Comparison of ENCODE assay signal across 15 cellular contexts in genomic region chr15:74752011-74752410, GRCh38. TPM values are rescaled to one million over a fixed set of nuclear protein-coding genes. Genes with fewer than 3 reads are reported as not detected.
A peak's percentile ranks its signal among the peaks of the same experiment; 100 is the strongest.
DNase-seq lines count a peak whose midpoint lies in the region; ATAC-seq and TF ChIP-seq lines count a peak whose summit lies in the region.
"Had no signal": no experiment of that assay in that cellular context is flagged by ENCODE, and none has a peak within 500 bp of the region (broad histone marks: within the 10 kb centered on the region; RNA-seq: fewer than 3 reads in every experiment).

No MANE protein-coding gene starts in this region.

- TF ChIP-seq CTCF in natural killer cell (IDR thresholded peaks at IDR 0.05) (no peak), mesothelial cell of epicardium (IDR thresholded peaks at IDR 0.05; ENCODE audit: unreplicated experiment) (no peak), osteocyte (IDR thresholded peaks at IDR 0.05) (no peak)

- no peaks in the 10 kb centered on the region for H3K4me1 Mint-ChIP-seq in natural killer cell treated with Interleukin-12 subunit alpha and Interleukin-12 subunit beta and Interleukin-15 and Interleukin-18, amount 100 ng/mL, for 72 hours (ENCODE audit: low read depth in 2 of 2)
- H3K4me1 Mint-ChIP-seq in natural killer cell, result no peaks in the 10 kb centered on the region
- H3K4me1 Mint-ChIP-seq in mesothelial cell of epicardium, result peaks cover 10% of the 10 kb centered on the region
- peaks cover 6% of the 10 kb centered on the region for H3K4me1 Mint-ChIP-seq in osteocyte (ENCODE audit: unreplicated experiment)
- H3K4me1 Mint-ChIP-seq: CD8-positive, alpha-beta memory T cell had no signal

- peak overlapping the region in 1 of 2 donors; percentile 21 for H3K27ac Mint-ChIP-seq in natural killer cell treated with Interleukin-12 subunit alpha and Interleukin-12 subunit beta and Interleukin-15 and Interleukin-18, amount 100 ng/mL, for 72 hours
- H3K27ac Mint-ChIP-seq in natural killer cell (no peak overlapping the region), mesothelial cell of epicardium (peak overlapping the region; percentile 70), osteocyte (ENCODE audit: unreplicated experiment) (peak overlapping the region; percentile 28)
- H3K27ac Mint-ChIP-seq: CD8-positive, alpha-beta memory T cell had no signal

- H3K27me3 Mint-ChIP-seq in natural killer cell treated with Interleukin-12 subunit alpha and Interleukin-12 subunit beta and Interleukin-15 and Interleukin-18, amount 100 ng/mL, for 72 hours, result no peaks in the 10 kb centered on the region
- H3K27me3 Mint-ChIP-seq in natural killer cell (ENCODE audit: low read depth in 2 of 2) (no peaks in the 10 kb centered on the region), mesothelial cell of epicardium (ENCODE audit: low read depth) (no peaks in the 10 kb centered on the region), osteocyte (ENCODE audit: unreplicated experiment) (no peaks in the 10 kb centered on the region)

- no peak overlapping the region for H3K4me3 Mint-ChIP-seq in natural killer cell treated with Interleukin-12 subunit alpha and Interleukin-12 subunit beta and Interleukin-15 and Interleukin-18, amount 100 ng/mL, for 72 hours
- H3K4me3 Mint-ChIP-seq in natural killer cell, result no peak overlapping the region
- no peak overlapping the region for H3K4me3 Mint-ChIP-seq in mesothelial cell of epicardium
- no peak overlapping the region for H3K4me3 Mint-ChIP-seq in osteocyte (ENCODE audit: unreplicated experiment)
- H3K4me3 Mint-ChIP-seq: CD8-positive, alpha-beta memory T cell had no signal

- intact Hi-C loops in natural killer cell (cut with micrococcal nuclease), result no loop called here

- no peaks in the 10 kb centered on the region for H3K9me3 Mint-ChIP-seq in natural killer cell treated with Interleukin-12 subunit alpha and Interleukin-12 subunit beta and Interleukin-15 and Interleukin-18, amount 100 ng/mL, for 72 hours
- H3K9me3 Mint-ChIP-seq in natural killer cell (no peaks in the 10 kb centered on the region), mesothelial cell of epicardium (no peaks in the 10 kb centered on the region), osteocyte (ENCODE audit: unreplicated experiment) (no peaks in the 10 kb centered on the region)
- H3K9me3 Mint-ChIP-seq: CD8-positive, alpha-beta memory T cell had no signal

- peak in 1 of 2 donors; percentile 13 for ATAC-seq in natural killer cell treated with Interleukin-12 subunit alpha and Interleukin-12 subunit beta and Interleukin-15 and Interleukin-18, amount 100 ng/mL, for 72 hours
- ATAC-seq in natural killer cell (no peak), HG02759 (IDR thresholded peaks at IDR 0.05; ENCODE audit: unreplicated experiment) (no peak), HG03139 (IDR thresholded peaks at IDR 0.05; ENCODE audit: unreplicated experiment) (no peak), GM21526 (IDR thresholded peaks at IDR 0.05; ENCODE audit: low FRiP score, unreplicated experiment) (no peak)

- no peaks in the 10 kb centered on the region for H3K36me3 Mint-ChIP-seq in natural killer cell treated with Interleukin-12 subunit alpha and Interleukin-12 subunit beta and Interleukin-15 and Interleukin-18, amount 100 ng/mL, for 72 hours
- no peaks in the 10 kb centered on the region for H3K36me3 Mint-ChIP-seq in natural killer cell
- H3K36me3 Mint-ChIP-seq in mesothelial cell of epicardium, result no peaks in the 10 kb centered on the region
- H3K36me3 Mint-ChIP-seq in osteocyte (ENCODE audit: unreplicated experiment), result no peaks in the 10 kb centered on the region
- H3K36me3 Mint-ChIP-seq: CD8-positive, alpha-beta memory T cell had no signal

- peak; percentile 45 for DNase-seq in natural killer cell treated with Interleukin-12 subunit alpha and Interleukin-12 subunit beta and Interleukin-15 and Interleukin-18, amount 100 ng/mL, for 72 hours (ENCODE audit: low spot score)
- DNase-seq in natural killer cell (no peak), mesothelial cell of epicardium (ENCODE audit: low spot score in 2 of 2, unreplicated experiment in 2 of 2) (no peak), osteocyte (ENCODE audit: extremely low spot score, unreplicated experiment) (no peak), NCI-H345 (lab: John Stamatoyannopoulos, UW) (no peak)
- DNase-seq: 8988T; AML-193; Caco-2; CD8-positive, alpha-beta memory T cell; DND-41; GDM1 had no signal

RNA-seq across cellular contexts. Expression of gene CYP1A2, which starts 3.4 kb away (rescaled TPM):
- total RNA-seq in natural killer cell treated with Interleukin-12 subunit alpha and Interleukin-12 subunit beta and Interleukin-15 and Interleukin-18, amount 100 ng/mL, for 72 hours, result not detected
- total RNA-seq in natural killer cell (not detected), mesothelial cell of epicardium (0.09 TPM in 1 of 3 replicates, not detected in the others), osteocyte (not detected in 2 replicates)
- total RNA-seq: Caco-2; CD8-positive, alpha-beta memory T cell; H4 had no signal

RNA-seq across cellular contexts. Expression of gene CYP1A1, which starts 26.7 kb away (rescaled TPM):
- 1 to 10 TPM; 3.2 to 4.6 TPM for total RNA-seq in natural killer cell treated with Interleukin-12 subunit alpha and Interleukin-12 subunit beta and Interleukin-15 and Interleukin-18, amount 100 ng/mL, for 72 hours
- under 1 TPM in 1 of 3 donors, not detected in 2; 0.33 TPM for total RNA-seq in natural killer cell
- total RNA-seq in mesothelial cell of epicardium, result 0.20 to 0.27 TPM in 2 of 3 replicates, not detected in the other
- 0.18 and 0.24 TPM in 2 replicates for total RNA-seq in osteocyte

RNA-seq across cellular contexts. Expression of gene CSK, which starts 29.9 kb away (rescaled TPM):
- 100 to 1,000 TPM; 323 TPM for total RNA-seq in natural killer cell treated with Interleukin-12 subunit alpha and Interleukin-12 subunit beta and Interleukin-15 and Interleukin-18, amount 100 ng/mL, for 72 hours
- total RNA-seq in natural killer cell (100 to 1,000 TPM; 282 to 334 (median 287) TPM), mesothelial cell of epicardium (57.0 to 59.0 TPM (median 58.1 TPM) in 3 replicates), osteocyte (56.0 and 57.0 TPM in 2 replicates)

RNA-seq across cellular contexts. Expression of gene EDC3, which starts 56.2 kb away (rescaled TPM):
- total RNA-seq in natural killer cell treated with Interleukin-12 subunit alpha and Interleukin-12 subunit beta and Interleukin-15 and Interleukin-18, amount 100 ng/mL, for 72 hours, result 10 to 100 TPM; 69.4 to 73.0 TPM
- total RNA-seq in natural killer cell (10 to 100 TPM; 22.4 to 39.2 (median 32.6) TPM), mesothelial cell of epicardium (69.5 to 74.8 TPM (median 70.0 TPM) in 3 replicates), osteocyte (42.9 and 54.2 TPM in 2 replicates)

Comparison
In these comparisons a context has a peak if more than half of its experiments do, and no peak if none do; other contexts are left out.
1. H3K27ac Mint-ChIP-seq: peak in mesothelial cell of epicardium (single experiment) and osteocyte (single experiment); none in natural killer cell (0 of 2).